Comparison of ENCODE assay signal across 8 cellular contexts in the genomic region with DNA sequence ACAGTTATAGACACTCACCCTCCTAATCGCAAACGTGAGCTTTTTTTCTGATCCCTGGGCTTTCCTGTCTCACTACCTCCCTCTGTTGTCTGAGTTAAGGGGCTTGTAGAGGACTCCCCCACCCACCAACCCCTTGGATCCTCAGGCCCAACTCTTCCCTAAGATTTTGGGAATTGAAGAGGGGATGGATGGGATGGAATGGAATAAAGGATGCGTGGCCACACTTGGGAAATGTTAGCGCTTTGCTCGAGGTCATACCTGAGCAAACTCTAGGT. TPM values are rescaled to one million over a fixed set of nuclear protein-coding genes. Genes with fewer than 3 reads are reported as not detected.
A peak's percentile ranks its signal among the peaks of the same experiment; 100 is the strongest.
DNase-seq lines count a peak whose midpoint lies in the region; ATAC-seq and TF ChIP-seq lines count a peak whose summit lies in the region.

No MANE protein-coding gene starts in this region.

- no peaks in the 10 kb centered on the region for H3K9me3 ChIP-seq in ovary

- intact Hi-C loops in sciatic nerve (cut with DNase I), result no loop called here
- intact Hi-C loops in ovary (cut with DNase I), result no loop called here

- DNase-seq in NCI-H2171 treated with DMSO at 0.1 percent for 48 hours (lab: John Stamatoyannopoulos, UW), result peak; percentile 58
- no peak for DNase-seq in NCI-H2171 (lab: John Stamatoyannopoulos, UW)
- DNase-seq in NCI-H2227 treated with DMSO at 0.1 percent for 48 hours (lab: John Stamatoyannopoulos, UW), result peak; percentile 30
- no peak for DNase-seq in choroid plexus epithelial cell (ENCODE audit: low read depth)
- DNase-seq in sciatic nerve (ENCODE audit: low spot score), result no peak
- DNase-seq in stimulated activated CD4-positive, alpha-beta T cell treated with anti-CD3 and anti-CD28 coated beads, Interleukin-4, amount 100 ng/mL, for 24 hours, result no peak
- DNase-seq in ovary, result no peak

- ATAC-seq in sciatic nerve (peak; percentile 64), HG02759 (IDR thresholded peaks at IDR 0.05; ENCODE audit: unreplicated experiment) (no peak)

- no peak for TF ChIP-seq POLR2A in ovary (IDR thresholded peaks at IDR 0.05)

- no peaks in the 10 kb centered on the region for H3K27me3 ChIP-seq in ovary

- H3K4me3 ChIP-seq in choroid plexus epithelial cell (ENCODE audit: low read depth, low read length) (no peak overlapping the region), ovary (no peak overlapping the region)

- H3K27ac ChIP-seq in ovary, result no peak overlapping the region

- no peaks in the 10 kb centered on the region for H3K36me3 ChIP-seq in ovary

- WGBS in ovary, 3 donors, result 25 to 37% (median 36%) methylated on average over 5 of the region's 5 CpGs

- H3K4me1 ChIP-seq in ovary (ENCODE audit: insufficient read depth), result no peaks in the 10 kb centered on the region

- TF ChIP-seq EP300 in ovary (IDR thresholded peaks at IDR 0.05), result no peak

- TF ChIP-seq CTCF in choroid plexus epithelial cell (conservative IDR thresholded peaks at IDR 0.05; ENCODE audit: low read depth, low read length), result peak; percentile 7
- TF ChIP-seq CTCF in ovary (IDR thresholded peaks at IDR 0.05), result no peak

RNA-seq across cellular contexts. Expression of a gene that starts 1.5 kb away (rescaled TPM):
- total RNA-seq in sciatic nerve (16.8 TPM), ovary (10 to 100 TPM in 1 of 7 donors, 1 to 10 TPM in 4, under 1 TPM in 2; 0.35 to 20.6 (median 3.6) TPM)
- polyA plus RNA-seq in ovary, result 1 to 10 TPM; 1.3 to 1.5 TPM

Comparison
In these comparisons a context has a peak if more than half of its experiments do, and no peak if none do; other contexts are left out.
1. DNase-seq: peak in NCI-H2171 treated with DMSO at 0.1 percent for 48 hours (single experiment) and NCI-H2227 treated with DMSO at 0.1 percent for 48 hours (single experiment); none in NCI-H2171 (single experiment), choroid plexus epithelial cell (single experiment), sciatic nerve (single experiment), stimulated activated CD4-positive, alpha-beta T cell treated with anti-CD3 and anti-CD28 coated beads, Interleukin-4, amount 100 ng/mL, for 24 hours (single experiment) and ovary (0 of 5).